ENCODE assay signal across 8 cellular contexts in the genomic region with DNA sequence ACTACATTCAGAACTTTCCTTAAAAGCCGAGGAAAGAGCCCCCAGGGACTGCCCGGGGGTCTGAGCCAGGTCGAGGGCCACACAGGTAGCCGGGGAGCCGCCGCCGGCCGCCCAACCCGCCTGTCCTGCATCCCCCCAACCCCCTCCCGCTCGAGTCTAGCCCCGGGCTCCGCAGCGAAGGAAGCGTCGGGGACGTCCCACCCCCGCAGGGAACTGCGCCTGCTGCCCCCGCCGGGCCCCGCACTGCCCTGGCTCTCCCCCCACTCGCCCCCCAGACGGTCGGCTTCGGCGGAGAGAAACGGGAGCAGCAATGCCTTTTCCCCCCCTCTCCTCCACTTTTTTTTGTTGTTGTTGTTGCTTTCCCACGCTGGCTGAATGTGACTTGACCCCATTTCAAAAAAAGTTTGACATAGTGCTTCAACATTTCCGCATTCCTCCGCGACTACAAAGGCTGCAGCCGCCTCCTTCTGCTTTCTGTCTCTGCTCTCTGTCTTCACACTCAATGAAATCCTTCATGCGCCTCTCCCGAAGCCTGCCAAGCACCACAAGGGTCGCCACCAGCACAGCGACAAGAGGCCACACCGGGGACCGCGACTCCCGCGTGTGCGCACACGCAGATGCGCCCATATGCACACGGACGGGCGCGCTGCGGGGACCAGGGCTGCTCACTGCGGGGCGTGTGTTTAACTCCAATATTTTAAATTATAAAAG. TPM values are rescaled to one million over a fixed set of nuclear protein-coding genes. Genes with fewer than 3 reads are reported as not detected.
DNase-seq lines count a peak whose midpoint lies in the region; FAIRE-seq and TF ChIP-seq lines count a peak whose summit lies in the region.

No MANE protein-coding gene starts in this region.

- intact Hi-C loops in activated T-helper 2 cell treated with anti-CD3 and anti-CD28 coated beads, Interferon-gamma antibody, Interleukin-2, Interleukin-4, amounts not matched to agents 10 μg/mL and 5 μg/mL and 100 μg/mL, durations not matched to agents 14 hours and 24 hours and 36 hours (cut with micrococcal nuclease), result loop anchor here (5.0 kb wide), 2 partner anchors 282 to 588 kb away; partner anchors contain the start of genes ANKIB1, KRIT1 and SAMD9

- CTCF ChIA-PET in AG04450 (lab: Charles Lee), result interaction anchor here (1.2 kb wide), 1 partner anchor 225 kb away, joined by 3 read pairs; no protein-coding TSS in a partner anchor

- peak overlapping the region; percentile 80 for H3K4me2 ChIP-seq in neural cell (ENCODE audit: low read length)

- H3K27ac ChIP-seq in AG04450 (ENCODE audit: low read depth, low read length) (peak overlapping the region; percentile 92), neural cell (ENCODE audit: low read length) (no peak overlapping the region), tibial nerve (peak overlapping the region; percentile 74 to 93 (median 85))

- peak overlapping the region; percentile 94 for H3K4me3 Mint-ChIP-seq in activated T-helper 2 cell treated with anti-CD3 and anti-CD28 coated beads, Interferon-gamma antibody, Interleukin-2, Interleukin-4, amounts not matched to agents 10 μg/mL and 5 μg/mL and 100 μg/mL, durations not matched to agents 14 hours and 24 hours and 36 hours (ENCODE audit: low read depth)

- no peaks in the 10 kb centered on the region for H3F3A ChIP-seq in neural cell (ENCODE audit: insufficient read depth, low read length, poor library complexity, severe bottlenecking)

- TF ChIP-seq POLR2A in H54 (IDR thresholded peaks at IDR 0.05; ENCODE audit: low read depth, low read length) (0 out of 2 replicates have a peak, but pooled peaks have one; percentile 20), tibial nerve (IDR thresholded peaks at IDR 0.05) (peak in 1 of 2 donors; percentile 18)

- peak overlapping the region; percentile 17 for H3K9ac ChIP-seq in neural cell (ENCODE audit: low read length)

- TF ChIP-seq EP300 in neural cell (conservative IDR thresholded peaks at IDR 0.05; ENCODE audit: poor library complexity, severe bottlenecking), result no peak
- TF ChIP-seq EP300 in tibial nerve (IDR thresholded peaks at IDR 0.05), result peak in 1 of 2 donors; percentile 28

- peaks cover 35% of the 10 kb centered on the region for H3K4me1 Mint-ChIP-seq in activated T-helper 2 cell treated with anti-CD3 and anti-CD28 coated beads, Interferon-gamma antibody, Interleukin-2, Interleukin-4, amounts not matched to agents 10 μg/mL and 5 μg/mL and 100 μg/mL, durations not matched to agents 14 hours and 24 hours and 36 hours (ENCODE audit: low read depth)

- TF ChIP-seq CTCF in AG04450 (IDR thresholded peaks at IDR 0.05; ENCODE audit: low read depth, low read length) (no peak), foreskin fibroblast (IDR thresholded peaks at IDR 0.05; ENCODE audit: low read depth, low read length) (no peak), neural cell (IDR thresholded peaks at IDR 0.05; ENCODE audit: poor library complexity, severe bottlenecking) (no peak), tibial nerve (IDR thresholded peaks at IDR 0.05) (no peak)

- no peak for DNase-seq in AG04450 (ENCODE audit: low read depth, low spot score)
- peak; percentile 32 for DNase-seq in H54 (ENCODE audit: insufficient read length, low spot score)
- peak; percentile 75 for DNase-seq in RCC 7860 (ENCODE audit: low spot score)
- peak; percentile 46 for DNase-seq in activated T-helper 2 cell treated with anti-CD3 and anti-CD28 coated beads, Interferon-gamma antibody, Interleukin-2, Interleukin-4, amounts not matched to agents 10 μg/mL and 5 μg/mL and 100 μg/mL, durations not matched to agents 14 hours and 24 hours and 36 hours (ENCODE audit: low spot score)
- peak; percentile 64 to 85 for DNase-seq in foreskin fibroblast
- peak in 1 of 2 donors; percentile 49 for DNase-seq in tibial nerve (ENCODE audit: low spot score in 2 of 2)
- DNase-seq in NCI-H1092 treated with DMSO at 0.1 percent for 48 hours (lab: John Stamatoyannopoulos, UW), result no peak

- WGBS in tibial nerve, 2 donors, result 0% methylated on average over 23 to 48 of the region's 52 CpGs

- H3K27ac Mint-ChIP-seq in activated T-helper 2 cell treated with anti-CD3 and anti-CD28 coated beads, Interferon-gamma antibody, Interleukin-2, Interleukin-4, amounts not matched to agents 10 μg/mL and 5 μg/mL and 100 μg/mL, durations not matched to agents 14 hours and 24 hours and 36 hours, result peak overlapping the region; percentile 99

- peaks cover 8% of the 10 kb centered on the region for H3K79me2 ChIP-seq in neural cell (replicated peaks; ENCODE audit: insufficient read depth, low read length)

- H3K36me3 Mint-ChIP-seq in activated T-helper 2 cell treated with anti-CD3 and anti-CD28 coated beads, Interferon-gamma antibody, Interleukin-2, Interleukin-4, amounts not matched to agents 10 μg/mL and 5 μg/mL and 100 μg/mL, durations not matched to agents 14 hours and 24 hours and 36 hours (ENCODE audit: low read depth), result peaks cover 47% of the 10 kb centered on the region

- peaks cover 10% of the 10 kb centered on the region for H3K27me3 Mint-ChIP-seq in activated T-helper 2 cell treated with anti-CD3 and anti-CD28 coated beads, Interferon-gamma antibody, Interleukin-2, Interleukin-4, amounts not matched to agents 10 μg/mL and 5 μg/mL and 100 μg/mL, durations not matched to agents 14 hours and 24 hours and 36 hours (ENCODE audit: low read depth)

- no peak for FAIRE-seq in H54 (lab: Jason Lieb, UNC)
- FAIRE-seq in RCC 7860 (lab: Jason Lieb, UNC), result no peak

- H3K9me3 Mint-ChIP-seq in activated T-helper 2 cell treated with anti-CD3 and anti-CD28 coated beads, Interferon-gamma antibody, Interleukin-2, Interleukin-4, amounts not matched to agents 10 μg/mL and 5 μg/mL and 100 μg/mL, durations not matched to agents 14 hours and 24 hours and 36 hours, result no peaks in the 10 kb centered on the region

- H3K4me3 ChIP-seq in AG04450 (ENCODE audit: low read depth, low read length), result peak overlapping the region; percentile 91
- peak overlapping the region; percentile 71 to 96 for H3K4me3 ChIP-seq in foreskin fibroblast (ENCODE audit: low read depth in 1 of 2, low read length in 2 of 2)
- peak overlapping the region; percentile 88 for H3K4me3 ChIP-seq in neural cell (ENCODE audit: low read length)
- peak overlapping the region; percentile 70 to 92 (median 80) for H3K4me3 ChIP-seq in tibial nerve

- no peaks in the 10 kb centered on the region; the same call in 1 of the 2 replicates for H3K9me3 ChIP-seq in AG04450 (ENCODE audit: control insufficient read depth, insufficient read depth, low read length)
- no peaks in the 10 kb centered on the region for H3K9me3 ChIP-seq in neural cell (ENCODE audit: low read length)
- H3K9me3 ChIP-seq in tibial nerve, result no peaks in the 10 kb centered on the region

- peaks cover 3 to 33% (median 10%) of the 10 kb centered on the region in 4 donors for H3K4me1 ChIP-seq in tibial nerve

- POLR2A ChIA-PET in AG04450 (lab: Yijun Ruan, JAX), result interaction anchor here (0.9 kb wide), 1 partner anchor 222 kb away, joined by 5 read pairs; no protein-coding TSS in a partner anchor

- H3K27me3 ChIP-seq in AG04450 (ENCODE audit: control insufficient read depth, insufficient read depth, low read length) (no peaks in the 10 kb centered on the region), neural cell (ENCODE audit: insufficient read depth, low read depth, low read length) (peaks cover 52% of the 10 kb centered on the region), tibial nerve (no peaks in the 10 kb centered on the region)

- no peaks in the 10 kb centered on the region for H3K36me3 ChIP-seq in neural cell (ENCODE audit: insufficient read depth, low read length)
- no peaks in the 10 kb centered on the region for H3K36me3 ChIP-seq in tibial nerve

- no peaks in the 10 kb centered on the region for H4K20me1 ChIP-seq in neural cell (ENCODE audit: insufficient read depth)

- TF ChIP-seq RAD21 in neural cell (conservative IDR thresholded peaks at IDR 0.05), result peak; percentile 11

- no peaks in the 10 kb centered on the region for H3K9me2 ChIP-seq in neural cell (ENCODE audit: insufficient read depth, low read length)

- no peak overlapping the region for H2AFZ ChIP-seq in neural cell (ENCODE audit: low read depth, low read length)

TF ChIP-seq in neural cell, 6 proteins besides CTCF, POLR2A, EP300 and RAD21:
- TF ChIP-seq MXI1 (conservative IDR thresholded peaks at IDR 0.05; ENCODE audit: poor library complexity, severe bottlenecking), result no peak
- TF ChIP-seq TAF1 (IDR thresholded peaks at IDR 0.05; ENCODE audit: low read depth), result no peak
- TF ChIP-seq SMC3 (conservative IDR thresholded peaks at IDR 0.05; ENCODE audit: poor library complexity), result no peak
- TF ChIP-seq POLR2AphosphoS5 (IDR thresholded peaks at IDR 0.05), result no peak
TF ChIP-seq in neural cell: peak in this region for 0.

RNA-seq across cellular contexts. Expression of gene CDK6, which starts 1.1 kb away (rescaled TPM):
- 34.5 and 40.6 TPM in 2 replicates for polyA plus RNA-seq in AG04450 (2011; rRNA removed)
- 87.5 and 90.6 TPM in 2 replicates for polyA minus RNA-seq in AG04450 (2011; rRNA and poly(A)+ RNA removed)
- 254 and 265 TPM in 2 replicates for total RNA-seq in activated T-helper 2 cell treated with anti-CD3 and anti-CD28 coated beads, Interferon-gamma antibody, Interleukin-2, Interleukin-4, amounts not matched to agents 10 μg/mL and 5 μg/mL and 100 μg/mL, durations not matched to agents 14 hours and 24 hours and 36 hours
- 4.1 and 4.2 TPM in 2 replicates for polyA plus RNA-seq in neural cell
- 14.1 and 18.4 TPM in 2 replicates for polyA minus RNA-seq in neural cell
- 10 to 100 TPM; 14.4 to 45.4 (median 26.6) TPM for total RNA-seq in tibial nerve

Comparison
In these comparisons a context has a peak if more than half of its experiments do, and no peak if none do; other contexts are left out.
1. DNase-seq: peak in H54 (single experiment), RCC 7860 (single experiment), activated T-helper 2 cell treated with anti-CD3 and anti-CD28 coated beads, Interferon-gamma antibody, Interleukin-2, Interleukin-4, amounts not matched to agents 10 μg/mL and 5 μg/mL and 100 μg/mL, durations not matched to agents 14 hours and 24 hours and 36 hours (single experiment) and foreskin fibroblast (2 of 2); none in AG04450 (single experiment) and NCI-H1092 treated with DMSO at 0.1 percent for 48 hours (single experiment).
2. Peak in every context shown above with its lines, with median percentiles within 50 percentile points of each other: H3K4me3 ChIP-seq.